In the genomic region with DNA sequence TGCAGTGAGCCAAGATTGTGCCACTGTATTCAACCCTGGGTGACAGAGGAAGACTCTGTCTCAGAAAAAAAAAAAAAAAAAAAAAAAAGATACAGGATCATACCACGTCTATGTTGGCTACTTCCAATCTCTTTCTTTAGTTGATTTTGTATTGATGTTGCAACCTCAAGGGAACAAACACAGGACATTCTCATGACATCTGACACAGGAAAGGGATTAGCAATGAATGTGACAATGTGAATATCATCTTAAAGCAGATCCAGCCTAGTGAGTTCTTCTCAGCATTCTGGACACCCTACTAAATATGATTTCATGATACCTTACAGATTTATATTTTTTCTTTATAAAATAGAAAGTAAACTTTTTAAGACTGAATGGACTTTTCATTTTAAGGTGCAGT, we compare ENCODE assay signal across 29 cellular contexts.
"Had no signal": no experiment of that assay in that cellular context is flagged by ENCODE, and none has a peak within 500 bp of the region (broad histone marks: within the 10 kb centered on the region; RNA-seq: fewer than 3 reads in every experiment).

No MANE protein-coding gene starts in this region.

- H3K27ac ChIP-seq: neutrophil, pancreas, prostate gland, skin epidermis, spleen, suprapubic skin, testis, tibial artery, transverse colon, vagina had no signal

- H3K27ac Mint-ChIP-seq: naive thymus-derived CD8-positive, alpha-beta T cell; natural killer cell treated with Interleukin-12 subunit alpha and Interleukin-12 subunit beta and Interleukin-15 and Interleukin-18, amount 100 ng/mL, for 72 hours; nephron progenitor cell; stimulated activated memory B cell treated with anti-CD40 and anti-IgM and Interleukin-4, amounts not matched to agents 10 μg/mL and 1 μg/mL and 100 μg/mL, for 72 hours; stimulated activated naive CD8-positive, alpha-beta T cell treated with anti-CD3 and anti-CD28 coated beads, Interleukin-15, amount 100 ng/mL, for 72 hours; type B pancreatic cell had no signal

- DNase-seq: naive thymus-derived CD8-positive, alpha-beta T cell; nephron progenitor cell; nucleus accumbens; pancreas; right cardiac atrium; spleen; stimulated activated CD4-positive, alpha-beta T cell treated with anti-CD3 and anti-CD28 coated beads, Interleukin-12 subunit alpha, Interleukin-12 subunit beta, amount 100 ng/mL, for 4 hours; stimulated activated CD4-positive, alpha-beta T cell treated with anti-CD3 and anti-CD28 coated beads, Interleukin-1b, Interleukin-23, amount 100 ng/mL, for 48 hours; stimulated activated CD4-positive, alpha-beta T cell treated with anti-CD3 and anti-CD28 coated beads, Interleukin-4, amount 100 ng/mL, for 1 hour; stimulated activated CD4-positive, alpha-beta T cell treated with anti-CD3 and anti-CD28 coated beads, Interleukin-4, amount 100 ng/mL, for 4 hours; stimulated activated CD8-positive, alpha-beta memory T cell treated with anti-CD3 and anti-CD28 coated beads, Interleukin-4, amount 100 ng/mL, for 48 hours; stimulated activated naive CD4-positive, alpha-beta T cell; stimulated activated naive CD8-positive, alpha-beta T cell treated with anti-CD3 and anti-CD28 coated beads, Interleukin-15, amount 100 ng/mL, for 72 hours; stimulated activated naive CD8-positive, alpha-beta T cell treated with anti-CD3 and anti-CD28 coated beads, Interleukin-15, Interleukin-2, amounts not matched to agents 100 U/mL and 50 U/mL, for 24 hours; substantia nigra; testis; tibial artery; transverse colon had no signal

- H3K9me3 Mint-ChIP-seq: natural killer cell treated with Interleukin-12 subunit alpha and Interleukin-12 subunit beta and Interleukin-15 and Interleukin-18, amount 100 ng/mL, for 72 hours; nephron progenitor cell; stimulated activated memory B cell treated with anti-CD40 and anti-IgM and Interleukin-4, amounts not matched to agents 10 μg/mL and 1 μg/mL and 100 μg/mL, for 72 hours; type B pancreatic cell had no signal

- H3K27me3 Mint-ChIP-seq: naive thymus-derived CD8-positive, alpha-beta T cell; natural killer cell treated with Interleukin-12 subunit alpha and Interleukin-12 subunit beta and Interleukin-15 and Interleukin-18, amount 100 ng/mL, for 72 hours; stimulated activated memory B cell treated with anti-CD40 and anti-IgM and Interleukin-4, amounts not matched to agents 10 μg/mL and 1 μg/mL and 100 μg/mL, for 72 hours; stimulated activated naive CD8-positive, alpha-beta T cell treated with anti-CD3 and anti-CD28 coated beads, Interleukin-15, amount 100 ng/mL, for 72 hours; type B pancreatic cell had no signal

- H3K36me3 ChIP-seq: neutrophil, pancreas, prostate gland, spleen, suprapubic skin, tibial artery, transverse colon, vagina had no signal

- H3K4me1 ChIP-seq: pancreas, prostate gland, spleen, suprapubic skin, testis, transverse colon, vagina had no signal

- H3K4me3 ChIP-seq: pancreas, prostate gland, skin epidermis, smooth muscle cell, spleen, suprapubic skin, testis, tibial artery, transverse colon, vagina had no signal

- H3K27me3 ChIP-seq: neutrophil, pancreas, spleen, suprapubic skin, testis, tibial artery, transverse colon, vagina had no signal

- H3K9me3 ChIP-seq: neutrophil, pancreas, prostate gland, suprapubic skin, testis, tibial artery, transverse colon, vagina had no signal

- H3K36me3 Mint-ChIP-seq: natural killer cell treated with Interleukin-12 subunit alpha and Interleukin-12 subunit beta and Interleukin-15 and Interleukin-18, amount 100 ng/mL, for 72 hours; stimulated activated memory B cell treated with anti-CD40 and anti-IgM and Interleukin-4, amounts not matched to agents 10 μg/mL and 1 μg/mL and 100 μg/mL, for 72 hours; type B pancreatic cell had no signal

- ATAC-seq: naive thymus-derived CD8-positive, alpha-beta T cell; natural killer cell treated with Interleukin-12 subunit alpha and Interleukin-12 subunit beta and Interleukin-15 and Interleukin-18, amount 100 ng/mL, for 72 hours; pancreas; right cardiac atrium; sciatic nerve; stimulated activated memory B cell treated with anti-CD40 and anti-IgM and Interleukin-4, amounts not matched to agents 10 μg/mL and 1 μg/mL and 100 μg/mL, for 72 hours; stimulated activated naive CD8-positive, alpha-beta T cell treated with anti-CD3 and anti-CD28 coated beads, Interleukin-15, amount 100 ng/mL, for 72 hours; stimulated activated naive CD8-positive, alpha-beta T cell treated with anti-CD3 and anti-CD28 coated beads, Interleukin-15, Interleukin-2, amounts not matched to agents 100 U/mL and 50 U/mL, for 24 hours had no signal

- H3K4me1 Mint-ChIP-seq: nephron progenitor cell; neural crest cell; stimulated activated naive CD8-positive, alpha-beta T cell treated with anti-CD3 and anti-CD28 coated beads, Interleukin-15, amount 100 ng/mL, for 72 hours had no signal

- H3K4me3 Mint-ChIP-seq: naive thymus-derived CD8-positive, alpha-beta T cell; natural killer cell treated with Interleukin-12 subunit alpha and Interleukin-12 subunit beta and Interleukin-15 and Interleukin-18, amount 100 ng/mL, for 72 hours; nephron progenitor cell; neural crest cell; stimulated activated memory B cell treated with anti-CD40 and anti-IgM and Interleukin-4, amounts not matched to agents 10 μg/mL and 1 μg/mL and 100 μg/mL, for 72 hours; stimulated activated naive CD8-positive, alpha-beta T cell treated with anti-CD3 and anti-CD28 coated beads, Interleukin-15, amount 100 ng/mL, for 72 hours; type B pancreatic cell had no signal
